Comparison of ENCODE assay signal across 1 cellular context in the genomic region with DNA sequence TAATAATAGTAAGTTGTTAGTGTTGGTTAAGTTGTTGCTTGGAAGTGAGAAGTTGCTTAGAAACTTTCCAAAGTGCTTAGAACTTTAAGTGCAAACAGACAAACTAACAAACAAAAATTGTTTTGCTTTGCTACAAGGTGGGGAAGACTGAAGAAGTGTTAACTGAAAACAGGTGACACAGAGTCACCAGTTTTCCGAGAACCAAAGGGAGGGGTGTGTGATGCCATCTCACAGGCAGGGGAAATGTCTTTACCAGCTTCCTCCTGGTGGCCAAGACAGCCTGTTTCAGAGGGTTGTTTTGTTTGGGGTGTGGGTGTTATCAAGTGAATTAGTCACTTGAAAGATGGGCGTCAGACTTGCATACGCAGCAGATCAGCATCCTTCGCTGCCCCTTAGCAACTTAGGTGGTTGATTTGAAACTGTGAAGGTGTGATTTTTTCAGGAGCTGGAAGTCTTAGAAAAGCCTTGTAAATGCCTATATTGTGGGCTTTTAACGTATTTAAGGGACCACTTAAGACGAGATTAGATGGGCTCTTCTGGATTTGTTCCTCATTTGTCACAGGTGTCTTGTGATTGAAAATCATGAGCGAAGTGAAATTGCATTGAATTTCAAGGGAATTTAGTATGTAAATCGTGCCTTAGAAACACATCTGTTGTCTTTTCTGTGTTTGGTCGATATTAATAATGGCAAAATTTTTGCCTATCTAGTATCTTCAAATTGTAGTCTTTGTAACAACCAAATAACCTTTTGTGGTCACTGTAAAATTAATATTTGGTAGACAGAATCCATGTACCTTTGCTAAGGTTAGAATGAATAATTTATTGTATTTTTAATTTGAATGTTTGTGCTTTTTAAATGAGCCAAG.
TF ChIP-seq lines count a peak whose summit lies in the region.

No MANE protein-coding gene starts in this region.

TF ChIP-seq in HEK293, 187 proteins besides CTCF, POLR2A, EP300 and RAD21 (continued from another document):
- TF ChIP-seq ZFHX2 (tag by site-specific recombination; conservative IDR thresholded peaks at IDR 0.05) (peak; percentile 41), ZNF571 (tag by site-specific recombination; IDR thresholded peaks at IDR 0.05) (no peak), ZNF585B (tag by site-specific recombination; IDR thresholded peaks at IDR 0.05) (no peak)
